8 cellular contexts compared by ENCODE assay signal in the genomic region with DNA sequence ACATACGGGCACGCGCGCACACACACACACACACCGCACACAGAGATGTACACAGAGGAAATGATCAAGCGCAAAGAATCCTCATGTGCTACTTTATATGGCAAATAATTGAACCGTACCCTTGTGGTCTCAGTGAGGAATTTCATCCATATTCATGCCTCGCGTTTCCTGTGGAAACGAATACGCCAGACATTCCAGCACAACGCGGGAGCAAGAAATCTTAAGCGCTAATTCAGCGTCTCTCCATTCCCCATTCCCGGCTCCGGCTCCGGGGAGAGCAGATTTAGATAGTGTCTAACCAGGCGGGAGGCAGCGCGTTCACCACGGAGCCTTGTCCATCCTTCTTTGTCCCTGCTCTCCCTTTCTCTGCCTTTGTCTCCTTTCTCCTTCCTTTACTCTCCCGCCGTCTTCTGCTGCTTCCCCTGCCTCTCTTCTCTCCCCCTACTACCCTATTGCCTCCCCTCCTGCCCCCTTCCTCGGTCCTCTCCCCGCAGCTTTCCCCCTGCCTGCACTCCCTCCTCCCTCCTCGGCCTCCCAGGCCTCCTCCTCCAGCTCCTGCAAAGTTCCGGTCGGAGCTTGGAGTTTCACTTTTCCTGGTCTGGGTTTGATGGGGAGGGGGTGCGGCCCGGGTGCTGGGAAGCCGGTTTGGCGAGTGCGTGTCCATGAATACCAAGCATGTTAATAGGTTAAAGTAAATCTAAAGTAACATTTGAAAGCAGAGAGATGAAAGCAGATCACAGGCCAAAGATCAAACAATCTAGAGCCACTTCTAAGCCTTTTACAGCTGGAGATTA.
DNase-seq lines count a peak whose midpoint lies in the region; ATAC-seq, FAIRE-seq and TF ChIP-seq lines count a peak whose summit lies in the region.

No MANE protein-coding gene starts in this region.

- no peaks in the 10 kb centered on the region for H3K36me3 ChIP-seq in bronchial epithelial cell (ENCODE audit: control insufficient read depth, insufficient read depth, low read length)
- H3K36me3 ChIP-seq in keratinocyte (ENCODE audit: control insufficient read depth in 2 of 2, extremely low read depth in 1 of 2, insufficient read depth in 2 of 2, low read length in 2 of 2): no peaks in the 10 kb centered on the region
- H3K36me3 ChIP-seq in stomach: no peaks in the 10 kb centered on the region

- no peaks in the 10 kb centered on the region for H3K27me3 ChIP-seq in bronchial epithelial cell (ENCODE audit: control insufficient read depth, insufficient read depth, low read length)
- peaks cover 3% of the 10 kb centered on the region for H3K27me3 ChIP-seq in keratinocyte (ENCODE audit: control insufficient read depth, extremely low read depth, insufficient read depth, low read length)
- peaks cover 0 to 22% (median 8%) of the 10 kb centered on the region in 3 donors for H3K27me3 ChIP-seq in stomach

- ATAC-seq in HG02885 (IDR thresholded peaks at IDR 0.05; ENCODE audit: poor library complexity, unreplicated experiment) (no peak), GM21360 (IDR thresholded peaks at IDR 0.05; ENCODE audit: unreplicated experiment) (no peak), GM21381 (IDR thresholded peaks at IDR 0.05; ENCODE audit: unreplicated experiment) (no peak), GM21447 (IDR thresholded peaks at IDR 0.05; ENCODE audit: unreplicated experiment) (no peak)

- no peaks in the 10 kb centered on the region for H3K9me3 ChIP-seq in keratinocyte (ENCODE audit: control insufficient read depth, low read depth, low read length)
- H3K9me3 ChIP-seq in stomach: no peaks in the 10 kb centered on the region

- H4K20me1 ChIP-seq in keratinocyte (ENCODE audit: control insufficient read depth, extremely low read depth, insufficient read depth, low read length): no peaks in the 10 kb centered on the region

- H2AFZ ChIP-seq in keratinocyte (ENCODE audit: control insufficient read depth, low read length): peak overlapping the region; percentile 87

- no peak for TF ChIP-seq EP300 in stomach (IDR thresholded peaks at IDR 0.05)

- no peaks in the 10 kb centered on the region for H3K79me2 ChIP-seq in keratinocyte (ENCODE audit: control insufficient read depth, insufficient read depth, low read length)

- peak overlapping the region; percentile 2 for H3K9ac ChIP-seq in keratinocyte (ENCODE audit: control insufficient read depth, extremely low read depth, insufficient read depth, low read length)

- dilution Hi-C loops in keratinocyte (cut with MboI; ENCODE audit: extremely low pct_ligation_motif_present, low sequenced_read_pairs): no loop called here

- WGBS in stomach, 5 donors: 1 to 6% (median 2%) methylated on average over 34 of the region's 34 CpGs

- H3K4me1 ChIP-seq in keratinocyte (ENCODE audit: control insufficient read depth, extremely low read depth, insufficient read depth, low read length) (peaks cover 3% of the 10 kb centered on the region), stomach (peaks cover 7 to 21% (median 18%) of the 10 kb centered on the region in 4 donors)

- DNase-seq in M059J (ENCODE audit: low read depth) (peak; percentile 71), bronchial epithelial cell (ENCODE audit: low read depth) (peak; percentile 32), keratinocyte (ENCODE audit: low read depth, low spot score) (no peak), stomach (peak; percentile 67)

- FAIRE-seq in bronchial epithelial cell (lab: Jason Lieb, UNC): no peak
- FAIRE-seq in keratinocyte (lab: Jason Lieb, UNC): peak; percentile 67

- no peaks in the 10 kb centered on the region for H3K9me1 ChIP-seq in keratinocyte (ENCODE audit: control insufficient read depth, extremely low read depth, insufficient read depth, low read length)

- TF ChIP-seq CTCF in bronchial epithelial cell (IDR thresholded peaks at IDR 0.05; ENCODE audit: insufficient read depth, low read length, severe bottlenecking): peak; percentile 12
- TF ChIP-seq CTCF in keratinocyte (optimal IDR thresholded peaks at IDR 0.05 in 1 of 3, IDR thresholded peaks at IDR 0.05 in 1 of 3, conservative IDR thresholded peaks at IDR 0.05 in 1 of 3; ENCODE audit: extremely low read depth in 1 of 3, insufficient read depth in 2 of 3, low read length in 3 of 3): peak in 1 of 3 experiments; percentile 12
- TF ChIP-seq CTCF in stomach (IDR thresholded peaks at IDR 0.05): peak in 2 of 7 experiments; percentile 7 to 20

- TF ChIP-seq POLR2A in stomach (IDR thresholded peaks at IDR 0.05): no peak

- peak overlapping the region; percentile 39 for H3K4me3 ChIP-seq in bronchial epithelial cell (ENCODE audit: low read depth, low read length)
- peak overlapping the region; percentile 20 to 44 (median 21) for H3K4me3 ChIP-seq in keratinocyte (ENCODE audit: control insufficient read depth in 2 of 3, extremely low read depth in 1 of 3, insufficient read depth in 2 of 3, low read depth in 1 of 3, low read length in 3 of 3)
- peak overlapping the region; percentile 44 to 52 (median 52) for H3K4me3 ChIP-seq in stomach

- intact Hi-C loops in stomach (cut with DNase I; ENCODE audit: low total_unique reads): no loop called here

- H3K27ac ChIP-seq in keratinocyte (ENCODE audit: control insufficient read depth, insufficient read depth, low read length): no peak overlapping the region
- peak overlapping the region in 4 of 5 donors; percentile 63 to 67 (median 66) for H3K27ac ChIP-seq in stomach

- H3K4me2 ChIP-seq in keratinocyte (ENCODE audit: control insufficient read depth, extremely low read depth, insufficient read depth, low read depth, low read length): peak overlapping the region; percentile 53
